1 cellular context compared by ENCODE assay signal in genomic region chr3:171680690-171681416, GRCh38.
A peak's percentile ranks its signal among the peaks of the same experiment; 100 is the strongest.
TF ChIP-seq lines count a peak whose summit lies in the region.

No MANE protein-coding gene starts in this region.

TF ChIP-seq in HepG2, 621 proteins besides CTCF, POLR2A, EP300 and RAD21 (continued from another document and continues in another):
- TF ChIP-seq ZBTB40 (IDR thresholded peaks at IDR 0.05) (peak; percentile 36), ZBTB40 (CRISPR knock-in tag; IDR thresholded peaks at IDR 0.05) (peak; percentile 65; the same call in 1 of the 2 replicates), SALL1 (CRISPR knock-in tag; IDR thresholded peaks at IDR 0.05) (peak; percentile 79; the same call in 1 of the 2 replicates), FOXJ3 (CRISPR knock-in tag; IDR thresholded peaks at IDR 0.05; ENCODE audit: borderline replicate concordance) (peak; percentile 77; the same call in 1 of the 2 replicates), HOXA5 (CRISPR knock-in tag; IDR thresholded peaks at IDR 0.05) (peak; percentile 100), MIXL1 (CRISPR knock-in tag; IDR thresholded peaks at IDR 0.05) (peak; percentile 88; the same call in 1 of the 2 replicates), PBX2 (CRISPR knock-in tag; IDR thresholded peaks at IDR 0.05) (peak; percentile 77), ZNF780A (CRISPR knock-in tag; IDR thresholded peaks at IDR 0.05) (no peak), ZNF484 (CRISPR knock-in tag; IDR thresholded peaks at IDR 0.05; ENCODE audit: borderline replicate concordance, low read depth) (no peak), HOXA9 (CRISPR knock-in tag; IDR thresholded peaks at IDR 0.05; ENCODE audit: borderline replicate concordance) (peak; percentile 72; the same call in 1 of the 2 replicates), ATF1 (CRISPR knock-in tag; IDR thresholded peaks at IDR 0.05) (0 out of 2 replicates have a peak, but pooled peaks have one; percentile 31), SOX5 (CRISPR knock-in tag; IDR thresholded peaks at IDR 0.05; ENCODE audit: borderline replicate concordance) (peak; percentile 67; the same call in 1 of the 2 replicates), FOXK1 (CRISPR knock-in tag; IDR thresholded peaks at IDR 0.05; ENCODE audit: borderline replicate concordance, low read depth) (peak; percentile 66; the same call in 1 of the 2 replicates), NR2F2 (IDR thresholded peaks at IDR 0.05; ENCODE audit: borderline replicate concordance, low read depth) (peak; percentile 88), GFI1 (CRISPR knock-in tag; IDR thresholded peaks at IDR 0.05; ENCODE audit: borderline replicate concordance) (peak; percentile 87), CEBPG (CRISPR knock-in tag; IDR thresholded peaks at IDR 0.05) (peak; percentile 80), HDAC1 (CRISPR knock-in tag; IDR thresholded peaks at IDR 0.05) (peak; percentile 35; the same call in 1 of the 2 replicates), HMGXB4 (CRISPR knock-in tag; IDR thresholded peaks at IDR 0.05; ENCODE audit: borderline replicate concordance in 1 of 2, low read depth in 1 of 2) (no peak), BCL6 (CRISPR knock-in tag; IDR thresholded peaks at IDR 0.05) (peak; percentile 93), ZNF674 (CRISPR knock-in tag; IDR thresholded peaks at IDR 0.05; ENCODE audit: low read depth) (no peak), PHF8 (CRISPR knock-in tag; IDR thresholded peaks at IDR 0.05) (no peak), KLF6 (CRISPR knock-in tag; IDR thresholded peaks at IDR 0.05) (0 out of 2 replicates have a peak, but pooled peaks have one; percentile 40), HNF4A (CRISPR knock-in tag; IDR thresholded peaks at IDR 0.05) (peak; percentile 49), KMT2A (CRISPR knock-in tag; IDR thresholded peaks at IDR 0.05) (no peak), TBX3 (IDR thresholded peaks at IDR 0.05; ENCODE audit: borderline replicate concordance) (0 out of 2 replicates have a peak, but pooled peaks have one; percentile 14), NONO (IDR thresholded peaks at IDR 0.05) (no peak), NONO (CRISPR knock-in tag; conservative IDR thresholded peaks at IDR 0.05) (peak; percentile 55; the same call in 1 of the 2 replicates), HDAC2 (CRISPR knock-in tag; IDR thresholded peaks at IDR 0.05) (peak; percentile 48; the same call in 1 of the 2 replicates), HHEX (CRISPR knock-in tag; IDR thresholded peaks at IDR 0.05) (peak; percentile 24; the same call in 1 of the 2 replicates), NFIC (IDR thresholded peaks at IDR 0.05; ENCODE audit: low read length) (peak; percentile 75), TEAD3 (CRISPR knock-in tag; optimal IDR thresholded peaks at IDR 0.05; ENCODE audit: borderline replicate concordance) (peak; percentile 92), GABPA (IDR thresholded peaks at IDR 0.05; ENCODE audit: low read depth, low read length) (no peak), GABPA (CRISPR knock-in tag; IDR thresholded peaks at IDR 0.05; ENCODE audit: low read depth) (0 out of 2 replicates have a peak, but pooled peaks have one; percentile 15), ZNF598 (CRISPR knock-in tag; IDR thresholded peaks at IDR 0.05; ENCODE audit: borderline replicate concordance) (no peak), CC2D1A (CRISPR knock-in tag; IDR thresholded peaks at IDR 0.05) (no peak), SOX6 (IDR thresholded peaks at IDR 0.05) (no peak), SOX6 (CRISPR knock-in tag; IDR thresholded peaks at IDR 0.05) (peak; percentile 85), KAT2B (IDR thresholded peaks at IDR 0.05; ENCODE audit: borderline replicate concordance, low read depth, low read length) (peak; percentile 33; the same call in 1 of the 2 replicates), MAFF (IDR thresholded peaks at IDR 0.05; ENCODE audit: low read depth, low read length) (peak; percentile 98), ARID5B (CRISPR knock-in tag; IDR thresholded peaks at IDR 0.05) (peak; percentile 88), ZNF7 (CRISPR knock-in tag; IDR thresholded peaks at IDR 0.05) (no peak), SMARCE1 (IDR thresholded peaks at IDR 0.05; ENCODE audit: borderline replicate concordance) (no peak), LBX2 (CRISPR knock-in tag; IDR thresholded peaks at IDR 0.05; ENCODE audit: borderline replicate concordance) (no peak), ZNF503 (CRISPR knock-in tag; IDR thresholded peaks at IDR 0.05) (peak; percentile 59; the same call in 1 of the 2 replicates), ZNF781 (CRISPR knock-in tag; IDR thresholded peaks at IDR 0.05; ENCODE audit: borderline replicate concordance, not compliant biosample characterization) (no peak), CERS6 (CRISPR knock-in tag; IDR thresholded peaks at IDR 0.05) (no peak), MEIS1 (CRISPR knock-in tag; IDR thresholded peaks at IDR 0.05; ENCODE audit: borderline replicate concordance) (peak; percentile 83; the same call in 1 of the 2 replicates), RNF2 (conservative IDR thresholded peaks at IDR 0.05; ENCODE audit: low read depth) (no peak)
